In genomic region chr6:113450061-113450465, GRCh38 we compare ENCODE assay signal across 22 cellular contexts.
DNase-seq lines count a peak whose midpoint lies in the region; ATAC-seq and TF ChIP-seq lines count a peak whose summit lies in the region.
"Had no signal": no experiment of that assay in that cellular context is flagged by ENCODE, and none has a peak within 500 bp of the region (broad histone marks: within the 10 kb centered on the region; RNA-seq: fewer than 3 reads in every experiment).

No MANE protein-coding gene starts in this region.

- H3K9me3 Mint-ChIP-seq in osteocyte (ENCODE audit: unreplicated experiment) (peaks cover 4% of the 10 kb centered on the region), endothelial cell (ENCODE audit: unreplicated experiment) (no peaks in the 10 kb centered on the region)

- in situ Hi-C loops in brain microvascular endothelial cell (cut with HindIII; ENCODE audit: low pct_ligation_motif_present, low sequenced_read_pairs): no loop called here

- DNase-seq in GM03348 (ENCODE audit: low spot score) (peak; percentile 5), brain microvascular endothelial cell (peak; percentile 33), foreskin keratinocyte (peak; percentile 40 to 60), osteocyte (ENCODE audit: extremely low spot score, unreplicated experiment) (no peak), endothelial cell (ENCODE audit: low spot score) (no peak), HK-2 (ENCODE audit: unreplicated experiment) (no peak), omental fat pad (ENCODE audit: low spot score) (no peak)
- DNase-seq in stimulated activated CD4-positive, alpha-beta T cell treated with anti-CD3 and anti-CD28 coated beads, Interleukin-4, amount 100 ng/mL, for 24 hours: no peak
- DNase-seq: activated CD4-positive, alpha-beta T cell treated with anti-CD3 and anti-CD28 coated beads, Interleukin-2, amount 50 U/mL, for 1 hour; activated gamma-delta T cell treated with Interleukin-2 at 50 U/mL for 16 hours; amygdala; CD4-positive, CD25-positive, alpha-beta regulatory T cell; DMS79; glutamatergic neuron; MV-4-11; NCI-H1930; NCI-H446 treated with DMSO at 0.1 percent for 48 hours; nephron progenitor cell; RPMI8226; stimulated activated naive B cell treated with anti-CD40 and anti-IgM and Interleukin-4, amounts not matched to agents 10 μg/mL and 1 μg/mL and 100 μg/mL, for 72 hours; transverse colon had no signal

- H3K27me3 ChIP-seq in brain microvascular endothelial cell (replicated peaks) (no peaks in the 10 kb centered on the region), foreskin keratinocyte (no peaks in the 10 kb centered on the region)
- H3K27me3 ChIP-seq: transverse colon had no signal

- H3K36me3 Mint-ChIP-seq in osteocyte (ENCODE audit: unreplicated experiment): peaks cover 4% of the 10 kb centered on the region
- no peaks in the 10 kb centered on the region for H3K36me3 Mint-ChIP-seq in endothelial cell (ENCODE audit: low read depth, unreplicated experiment)
- H3K36me3 Mint-ChIP-seq: CD4-positive, CD25-positive, alpha-beta regulatory T cell; stimulated activated naive B cell treated with anti-CD40 and anti-IgM and Interleukin-4, amounts not matched to agents 10 μg/mL and 1 μg/mL and 100 μg/mL, for 72 hours had no signal

- ATAC-seq in foreskin keratinocyte: no peak
- ATAC-seq in omental fat pad (ENCODE audit: low FRiP score): no peak
- ATAC-seq: stimulated activated naive B cell treated with anti-CD40 and anti-IgM and Interleukin-4, amounts not matched to agents 10 μg/mL and 1 μg/mL and 100 μg/mL, for 72 hours had no signal

- peak overlapping the region; percentile 83 for H3K27ac Mint-ChIP-seq in osteocyte (ENCODE audit: unreplicated experiment)
- H3K27ac Mint-ChIP-seq in endothelial cell (ENCODE audit: unreplicated experiment): no peak overlapping the region
- H3K27ac Mint-ChIP-seq: CD4-positive, CD25-positive, alpha-beta regulatory T cell; nephron progenitor cell; stimulated activated naive B cell treated with anti-CD40 and anti-IgM and Interleukin-4, amounts not matched to agents 10 μg/mL and 1 μg/mL and 100 μg/mL, for 72 hours had no signal

- H3K36me3 ChIP-seq in brain microvascular endothelial cell (replicated peaks): no peaks in the 10 kb centered on the region
- H3K36me3 ChIP-seq: transverse colon had no signal

- H3K4me1 Mint-ChIP-seq in osteocyte (ENCODE audit: unreplicated experiment): peaks cover 47% of the 10 kb centered on the region
- H3K4me1 Mint-ChIP-seq in endothelial cell (ENCODE audit: unreplicated experiment): peaks cover 2% of the 10 kb centered on the region
- H3K4me1 Mint-ChIP-seq: CD4-positive, CD25-positive, alpha-beta regulatory T cell had no signal

- no peak for TF ChIP-seq CTCF in brain microvascular endothelial cell (IDR thresholded peaks at IDR 0.05; ENCODE audit: low read depth, low read length, missing control alignments)
- no peak for TF ChIP-seq CTCF in foreskin keratinocyte (conservative IDR thresholded peaks at IDR 0.05)
- TF ChIP-seq CTCF in osteocyte (IDR thresholded peaks at IDR 0.05): no peak
- TF ChIP-seq CTCF in endothelial cell (IDR thresholded peaks at IDR 0.05; ENCODE audit: unreplicated experiment): no peak
- TF ChIP-seq CTCF in omental fat pad (IDR thresholded peaks at IDR 0.05): no peak

- peaks cover 31% of the 10 kb centered on the region for H3K4me1 ChIP-seq in foreskin keratinocyte
- H3K4me1 ChIP-seq: transverse colon had no signal

- H3K4me3 Mint-ChIP-seq in osteocyte (ENCODE audit: unreplicated experiment) (no peak overlapping the region), endothelial cell (ENCODE audit: unreplicated experiment) (no peak overlapping the region)
- H3K4me3 Mint-ChIP-seq: CD4-positive, CD25-positive, alpha-beta regulatory T cell; nephron progenitor cell; stimulated activated naive B cell treated with anti-CD40 and anti-IgM and Interleukin-4, amounts not matched to agents 10 μg/mL and 1 μg/mL and 100 μg/mL, for 72 hours had no signal

- H3K27me3 Mint-ChIP-seq in osteocyte (ENCODE audit: unreplicated experiment): no peaks in the 10 kb centered on the region
- peaks cover 2% of the 10 kb centered on the region for H3K27me3 Mint-ChIP-seq in endothelial cell (ENCODE audit: unreplicated experiment)

- H3K4me3 ChIP-seq in brain microvascular endothelial cell (ENCODE audit: low read depth, low read length): no peak overlapping the region
- H3K4me3 ChIP-seq: lung, transverse colon had no signal

- H3K27ac ChIP-seq in brain microvascular endothelial cell (peak overlapping the region; percentile 88), foreskin keratinocyte (peak overlapping the region; percentile 12)
- H3K27ac ChIP-seq: transverse colon had no signal

Comparison
In these comparisons a context has a peak if more than half of its experiments do, and no peak if none do; other contexts are left out.
1. DNase-seq: peak in GM03348 (single experiment), brain microvascular endothelial cell (single experiment) and foreskin keratinocyte (2 of 2); none in osteocyte (single experiment), endothelial cell (single experiment), stimulated activated CD4-positive, alpha-beta T cell treated with anti-CD3 and anti-CD28 coated beads, Interleukin-4, amount 100 ng/mL, for 24 hours (single experiment), HK-2 (single experiment) and omental fat pad (single experiment).